ENCODE assay signal across 17 cellular contexts in the genomic region with DNA sequence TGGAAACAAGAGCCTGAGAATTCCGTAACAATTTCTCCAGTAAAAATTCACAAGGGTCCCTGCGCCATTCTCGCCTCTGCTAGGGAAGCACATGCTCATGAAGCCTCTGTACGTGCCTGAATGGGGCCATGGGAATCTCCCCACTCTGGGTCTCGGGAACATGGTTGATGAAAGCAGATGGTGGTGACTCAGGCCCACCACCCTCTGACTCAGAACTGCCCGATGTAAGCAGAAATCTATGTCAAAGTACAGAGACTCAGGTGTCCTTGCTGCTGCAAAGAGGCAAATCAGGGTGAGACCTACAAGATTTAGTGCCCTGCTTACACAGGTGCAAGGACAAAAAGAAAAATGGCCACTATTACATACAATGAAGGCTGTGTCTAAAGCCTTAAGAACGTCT.
DNase-seq lines count a peak whose midpoint lies in the region; ATAC-seq, FAIRE-seq and TF ChIP-seq lines count a peak whose summit lies in the region.
"Had no signal": no experiment of that assay in that cellular context is flagged by ENCODE, and none has a peak within 500 bp of the region (broad histone marks: within the 10 kb centered on the region; RNA-seq: fewer than 3 reads in every experiment).

No MANE protein-coding gene starts in this region.

- no peaks in the 10 kb centered on the region for H3K79me2 ChIP-seq in astrocyte (ENCODE audit: insufficient read depth, low read length)

- peaks cover 9% of the 10 kb centered on the region for H3K4me1 ChIP-seq in astrocyte (ENCODE audit: insufficient read depth, low read length)
- H3K4me1 ChIP-seq in foreskin keratinocyte: peaks cover 12% of the 10 kb centered on the region
- H3K4me1 ChIP-seq: vagina had no signal

- peaks cover 17% of the 10 kb centered on the region for H4K20me1 ChIP-seq in astrocyte (ENCODE audit: insufficient read depth, low read length)

- H3K27me3 ChIP-seq in astrocyte (ENCODE audit: insufficient read depth, low read length) (no peaks in the 10 kb centered on the region), foreskin keratinocyte (no peaks in the 10 kb centered on the region)
- H3K27me3 ChIP-seq: vagina had no signal

- H2AFZ ChIP-seq in astrocyte (ENCODE audit: low read depth, low read length): no peak overlapping the region

- H3K9me3 ChIP-seq in astrocyte (ENCODE audit: insufficient read depth, low read depth, low read length): no peaks in the 10 kb centered on the region
- H3K9me3 ChIP-seq: vagina had no signal

- FAIRE-seq in astrocyte (lab: Jason Lieb, UNC): no peak

- H3K27me3 Mint-ChIP-seq in stimulated activated naive CD8-positive, alpha-beta T cell treated with anti-CD3 and anti-CD28 coated beads, Interleukin-15, amount 100 ng/mL, for 72 hours: no peaks in the 10 kb centered on the region
- H3K27me3 Mint-ChIP-seq in astrocyte (ENCODE audit: low read depth, unreplicated experiment): no peaks in the 10 kb centered on the region

- DNase-seq in stimulated activated naive CD8-positive, alpha-beta T cell treated with anti-CD3 and anti-CD28 coated beads, Interleukin-15, Interleukin-2, amounts not matched to agents 100 U/mL and 50 U/mL, for 24 hours: peak; percentile 6
- DNase-seq in stimulated activated naive CD8-positive, alpha-beta T cell treated with anti-CD3 and anti-CD28 coated beads, Interleukin-15, amount 100 ng/mL, for 72 hours: no peak
- DNase-seq in astrocyte (ENCODE audit: low read depth): peak; percentile 76
- DNase-seq in foreskin keratinocyte: peak; percentile 76 to 92
- no peak for DNase-seq in NCI-H345 (lab: John Stamatoyannopoulos, UW)
- no peak for DNase-seq in left lobe of liver (ENCODE audit: low spot score)
- no peak for DNase-seq in NCI-H1694 (lab: John Stamatoyannopoulos, UW)
- no peak for DNase-seq in AG08396 (ENCODE audit: low spot score)
- DNase-seq: activated CD8-positive, alpha-beta memory T cell treated with anti-CD3 and anti-CD28 coated beads for 24 hours; AML-193; immature natural killer cell; NCI-H748 treated with DMSO at 0.1 percent for 48 hours; posterior cingulate gyrus; Right ventricle myocardium superior; T-helper 9 cell had no signal

- H3K4me2 ChIP-seq in astrocyte (ENCODE audit: low read length): peak overlapping the region; percentile 19

- H3K9me3 Mint-ChIP-seq in stimulated activated naive CD8-positive, alpha-beta T cell treated with anti-CD3 and anti-CD28 coated beads, Interleukin-15, amount 100 ng/mL, for 72 hours: no peaks in the 10 kb centered on the region
- peaks cover 2% of the 10 kb centered on the region for H3K9me3 Mint-ChIP-seq in astrocyte (ENCODE audit: unreplicated experiment)
- H3K9me3 Mint-ChIP-seq: immature natural killer cell had no signal

- H3K4me3 Mint-ChIP-seq in stimulated activated naive CD8-positive, alpha-beta T cell treated with anti-CD3 and anti-CD28 coated beads, Interleukin-15, amount 100 ng/mL, for 72 hours: no peak overlapping the region
- H3K4me3 Mint-ChIP-seq in astrocyte (ENCODE audit: unreplicated experiment): no peak overlapping the region
- H3K4me3 Mint-ChIP-seq: immature natural killer cell had no signal

- peaks cover 9% of the 10 kb centered on the region for H3K36me3 Mint-ChIP-seq in astrocyte (ENCODE audit: low read depth, unreplicated experiment)

- ATAC-seq in stimulated activated naive CD8-positive, alpha-beta T cell treated with anti-CD3 and anti-CD28 coated beads, Interleukin-15, Interleukin-2, amounts not matched to agents 100 U/mL and 50 U/mL, for 24 hours: no peak
- ATAC-seq in stimulated activated naive CD8-positive, alpha-beta T cell treated with anti-CD3 and anti-CD28 coated beads, Interleukin-15, amount 100 ng/mL, for 72 hours: no peak
- peak; percentile 98 for ATAC-seq in foreskin keratinocyte
- ATAC-seq in left lobe of liver: no peak

- no peak overlapping the region for H3K27ac Mint-ChIP-seq in stimulated activated naive CD8-positive, alpha-beta T cell treated with anti-CD3 and anti-CD28 coated beads, Interleukin-15, amount 100 ng/mL, for 72 hours
- H3K27ac Mint-ChIP-seq in astrocyte (ENCODE audit: unreplicated experiment): peak overlapping the region; percentile 21
- H3K27ac Mint-ChIP-seq: immature natural killer cell had no signal

- no peaks in the 10 kb centered on the region for H3K36me3 ChIP-seq in astrocyte (ENCODE audit: insufficient read depth, low read length)
- H3K36me3 ChIP-seq: vagina had no signal

- no peak overlapping the region for H3K4me3 ChIP-seq in astrocyte (ENCODE audit: insufficient read depth, low read depth, low read length)
- H3K4me3 ChIP-seq: coronary artery, vagina had no signal

- no peak overlapping the region for H3K9ac ChIP-seq in astrocyte (ENCODE audit: low read length)

- no peak for TF ChIP-seq CTCF in astrocyte (IDR thresholded peaks at IDR 0.05; ENCODE audit: insufficient read depth, low read depth, low read length)
- no peak for TF ChIP-seq CTCF in foreskin keratinocyte (conservative IDR thresholded peaks at IDR 0.05)

- H3K27ac ChIP-seq in astrocyte (ENCODE audit: low read depth, low read length) (no peak overlapping the region), foreskin keratinocyte (peak overlapping the region; percentile 91)
- H3K27ac ChIP-seq: coronary artery, vagina had no signal

- no peaks in the 10 kb centered on the region for H3K4me1 Mint-ChIP-seq in stimulated activated naive CD8-positive, alpha-beta T cell treated with anti-CD3 and anti-CD28 coated beads, Interleukin-15, amount 100 ng/mL, for 72 hours
- H3K4me1 Mint-ChIP-seq in astrocyte (ENCODE audit: low read depth, unreplicated experiment): peaks cover 24% of the 10 kb centered on the region
- H3K4me1 Mint-ChIP-seq: immature natural killer cell had no signal

Comparison
In these comparisons a context has a peak if more than half of its experiments do, and no peak if none do; other contexts are left out.
1. DNase-seq: peak in stimulated activated naive CD8-positive, alpha-beta T cell treated with anti-CD3 and anti-CD28 coated beads, Interleukin-15, Interleukin-2, amounts not matched to agents 100 U/mL and 50 U/mL, for 24 hours (single experiment), astrocyte (single experiment) and foreskin keratinocyte (2 of 2); none in stimulated activated naive CD8-positive, alpha-beta T cell treated with anti-CD3 and anti-CD28 coated beads, Interleukin-15, amount 100 ng/mL, for 72 hours (0 of 2), NCI-H345 (single experiment), left lobe of liver (single experiment), NCI-H1694 (single experiment) and AG08396 (single experiment).